8 cellular contexts compared by ENCODE assay signal in genomic region chr1:48697066-48697707, GRCh38.
DNase-seq lines count a peak whose midpoint lies in the region; ATAC-seq and TF ChIP-seq lines count a peak whose summit lies in the region.

No MANE protein-coding gene starts in this region.

- H3K9ac ChIP-seq in KMS-11: no peak overlapping the region

- no peak overlapping the region for H3K27ac Mint-ChIP-seq in activated T-helper 17 cell treated with anti-CD3 and anti-CD28 coated beads, Interleukin-2, amount 50 U/mL, for 72 hours

- ATAC-seq in GM21381 (IDR thresholded peaks at IDR 0.05; ENCODE audit: unreplicated experiment): peak; percentile 73
- no peak for ATAC-seq in activated T-helper 17 cell treated with anti-CD3 and anti-CD28 coated beads, Interleukin-2, amount 50 U/mL, for 72 hours (replicated peaks)

- peak; percentile 58 for TF ChIP-seq CTCF in KMS-11 (conservative IDR thresholded peaks at IDR 0.05; ENCODE audit: low read depth, low read length)

- H3K36me3 Mint-ChIP-seq in activated T-helper 17 cell treated with anti-CD3 and anti-CD28 coated beads, Interleukin-2, amount 50 U/mL, for 72 hours (ENCODE audit: low read depth): no peaks in the 10 kb centered on the region

- H3K4me3 Mint-ChIP-seq in activated T-helper 17 cell treated with anti-CD3 and anti-CD28 coated beads, Interleukin-2, amount 50 U/mL, for 72 hours: no peak overlapping the region

- DNase-seq in DMS53 (lab: John Stamatoyannopoulos, UW) (peak; percentile 83), SKM-1 treated with dmso at 0.1 percent for 144 hours (lab: John Stamatoyannopoulos, UW; ENCODE audit: unreplicated experiment) (peak; percentile 21), anterior cingulate cortex (lab: John Stamatoyannopoulos, UW) (peak in 45 of 58 donors; percentile 3 to 86 (median 20)), iPS-NIHi11 (ENCODE audit: low spot score) (peak; percentile 68)
- peak; percentile 23 to 65 (median 34) for DNase-seq in stimulated activated CD4-positive, alpha-beta T cell treated with anti-CD3 and anti-CD28 coated beads, Interleukin-12 subunit alpha, Interleukin-12 subunit beta, amount 100 ng/mL, for 48 hours (ENCODE audit: low read depth in 2 of 3, low spot score in 1 of 3)

- H3K4me1 ChIP-seq in KMS-11 (ENCODE audit: low read depth, poor library complexity, severe bottlenecking): no peaks in the 10 kb centered on the region

- H3K36me3 ChIP-seq in KMS-11 (ENCODE audit: insufficient read depth): no peaks in the 10 kb centered on the region

- no peaks in the 10 kb centered on the region for H4K20me1 ChIP-seq in KMS-11 (ENCODE audit: insufficient read depth)

- no peaks in the 10 kb centered on the region for H3K9me3 Mint-ChIP-seq in activated T-helper 17 cell treated with anti-CD3 and anti-CD28 coated beads, Interleukin-2, amount 50 U/mL, for 72 hours

- H3K27ac ChIP-seq in KMS-11: no peak overlapping the region

- no peak overlapping the region for H3K4me2 ChIP-seq in KMS-11

- H3K79me2 ChIP-seq in KMS-11 (ENCODE audit: insufficient read depth, low read depth): no peaks in the 10 kb centered on the region

- no peak overlapping the region for H3K4me3 ChIP-seq in KMS-11 (IDR thresholded peaks at IDR 0.05; ENCODE audit: insufficient read depth, low read depth, low read length)

- peaks cover 9% of the 10 kb centered on the region for H3K27me3 Mint-ChIP-seq in activated T-helper 17 cell treated with anti-CD3 and anti-CD28 coated beads, Interleukin-2, amount 50 U/mL, for 72 hours

- no peaks in the 10 kb centered on the region for H3K4me1 Mint-ChIP-seq in activated T-helper 17 cell treated with anti-CD3 and anti-CD28 coated beads, Interleukin-2, amount 50 U/mL, for 72 hours

- H3K27me3 ChIP-seq in KMS-11 (ENCODE audit: insufficient read depth, low read depth): no peaks in the 10 kb centered on the region

- H2AFZ ChIP-seq in KMS-11 (ENCODE audit: low read depth): no peak overlapping the region

Comparison
In these comparisons a context has a peak if more than half of its experiments do, and no peak if none do; other contexts are left out.
1. DNase-seq: peak in every context shown above with its lines; median percentile 83 in DMS53; 68 in iPS-NIHi11; 34 in stimulated activated CD4-positive, alpha-beta T cell treated with anti-CD3 and anti-CD28 coated beads, Interleukin-12 subunit alpha, Interleukin-12 subunit beta, amount 100 ng/mL, for 48 hours; 21 in SKM-1 treated with dmso at 0.1 percent for 144 hours; 20 in anterior cingulate cortex.